Comparison of ENCODE assay signal across 20 cellular contexts in the genomic region with DNA sequence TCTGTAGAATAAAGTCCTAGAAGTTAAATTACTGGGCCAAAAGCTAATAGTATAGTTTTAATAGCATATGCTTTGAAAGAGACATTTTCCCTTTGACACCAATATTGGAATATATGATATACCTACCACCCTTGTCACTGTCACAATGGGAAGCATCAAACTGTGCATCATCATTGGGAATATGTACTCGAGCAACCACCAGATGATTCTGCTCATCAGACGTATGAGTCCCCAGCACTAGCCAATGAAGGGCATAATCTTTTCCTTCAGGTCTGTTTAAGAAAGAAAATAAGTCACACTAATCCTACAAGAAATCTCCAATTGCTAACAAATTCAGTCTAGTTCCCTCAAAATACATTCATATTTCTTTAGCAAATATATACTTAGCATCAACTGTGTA.
"Had no signal": no experiment of that assay in that cellular context is flagged by ENCODE, and none has a peak within 500 bp of the region (broad histone marks: within the 10 kb centered on the region; RNA-seq: fewer than 3 reads in every experiment).

No MANE protein-coding gene starts in this region.

- DNase-seq: IMR-90, Karpas-422, KG1, MM.1S, NCI-H1092 treated with DMSO at 0.1 percent for 48 hours, NCI-H1436, NCI-H187, NCI-H2029, NCI-H2081 treated with DMSO at 0.1 percent for 48 hours, NCI-H2171, NCI-H226, NCI-H446, NCI-H510A, NCI-H524 treated with DMSO at 0.1 percent for 48 hours, NCI-H69, NCI-H774, RPMI8226, SHP77 had no signal

- FAIRE-seq: HepG2, RCC 7860 had no signal

- ATAC-seq: HepG2 had no signal
